10 cellular contexts compared by ENCODE assay signal in genomic region chr11:61541568-61541967, GRCh38. TPM values are rescaled to one million over a fixed set of nuclear protein-coding genes. Genes with fewer than 3 reads are reported as not detected.
DNase-seq lines count a peak whose midpoint lies in the region; ATAC-seq, FAIRE-seq and TF ChIP-seq lines count a peak whose summit lies in the region.
"Had no signal": no experiment of that assay in that cellular context is flagged by ENCODE, and none has a peak within 500 bp of the region (broad histone marks: within the 10 kb centered on the region; RNA-seq: fewer than 3 reads in every experiment).

No MANE protein-coding gene starts in this region.

- no peaks in the 10 kb centered on the region for H3K4me1 ChIP-seq in left lung
- H3K4me1 ChIP-seq in stomach, result peaks cover 0 to 18% (median 17%) of the 10 kb centered on the region in 4 donors
- no peaks in the 10 kb centered on the region for H3K4me1 ChIP-seq in small intestine (ENCODE audit: control insufficient read depth in 2 of 2, insufficient read depth in 1 of 2, low read depth in 1 of 2, low read length in 1 of 2)

- no peak for FAIRE-seq in small intestine (lab: Jason Lieb, UNC)

- TF ChIP-seq CTCF in left lung (IDR thresholded peaks at IDR 0.05), result no peak
- TF ChIP-seq CTCF in stomach (IDR thresholded peaks at IDR 0.05), result no peak

- ATAC-seq in left lung (peak; percentile 53), HG03442 (IDR thresholded peaks at IDR 0.05; ENCODE audit: unreplicated experiment) (no peak)

- H3K27me3 ChIP-seq in left lung, result peaks cover 0 to 7% of the 10 kb centered on the region in 2 donors
- H3K27me3 ChIP-seq in stomach, result peaks cover 0 to 24% (median under 1%) of the 10 kb centered on the region in 3 donors
- no peaks in the 10 kb centered on the region for H3K27me3 ChIP-seq in small intestine (ENCODE audit: control insufficient read depth in 2 of 2, insufficient read depth in 2 of 2, low read length in 2 of 2)

- peak; percentile 84 for DNase-seq in DMS79 treated with DMSO at 0.1 percent for 48 hours (lab: John Stamatoyannopoulos, UW)
- peak; percentile 60 for DNase-seq in LHCN-M2 (ENCODE audit: low read depth)
- peak; percentile 53 for DNase-seq in SHP77 treated with DMSO at 0.1 percent for 48 hours (lab: John Stamatoyannopoulos, UW)
- no peak for DNase-seq in left lung
- DNase-seq in stomach, result no peak
- no peak for DNase-seq in cerebellar nuclear complex (lab: John Stamatoyannopoulos, UW)
- no peak for DNase-seq in small intestine
- DNase-seq: immature natural killer cell had no signal

- H3K9me3 ChIP-seq in left lung (no peaks in the 10 kb centered on the region), stomach (no peaks in the 10 kb centered on the region), small intestine (ENCODE audit: control insufficient read depth, low read depth) (no peaks in the 10 kb centered on the region)

- no peak overlapping the region for H3K4me3 ChIP-seq in left lung
- H3K4me3 ChIP-seq in stomach, result no peak overlapping the region
- no peak overlapping the region for H3K4me3 ChIP-seq in small intestine (ENCODE audit: low read depth in 1 of 2, low read length in 2 of 2)

- no peak overlapping the region for H3K27ac ChIP-seq in left lung
- H3K27ac ChIP-seq in stomach, result no peak overlapping the region
- no peak overlapping the region for H3K27ac ChIP-seq in small intestine (ENCODE audit: low read depth in 1 of 2, low read length in 1 of 2)

- TF ChIP-seq POLR2A in stomach (IDR thresholded peaks at IDR 0.05), result no peak

- TF ChIP-seq EP300 in stomach (IDR thresholded peaks at IDR 0.05), result no peak

- intact Hi-C loops in left lung (cut with DNase I) (no loop called here), stomach (cut with DNase I; ENCODE audit: low total_unique reads) (no loop called here)

- H3K36me3 ChIP-seq in left lung (no peaks in the 10 kb centered on the region), stomach (no peaks in the 10 kb centered on the region), small intestine (ENCODE audit: control insufficient read depth in 2 of 2, insufficient read depth in 2 of 2, low read length in 2 of 2) (no peaks in the 10 kb centered on the region)

- 25 to 49% (median 39%) methylated on average over 3 of the region's 3 CpGs for WGBS in stomach, 5 donors
- 10 to 22% (median 17%) methylated on average over 3 of the region's 3 CpGs for WGBS in small intestine, 3 donors

RNA-seq across cellular contexts. Expression of gene LRRC10B, which starts 33.0 kb away (rescaled TPM):
- total RNA-seq in LHCN-M2 (2014; rRNA removed) (not detected in 2 replicates), left lung (1 to 10 TPM in 1 of 2 donors, under 1 TPM in 1; 0.29 to 5.5 TPM), stomach (1 to 10 TPM in 1 of 5 donors, under 1 TPM in 2, not detected in 2; 0.43 to 1.3 (median 0.92) TPM)
- not detected for polyA plus RNA-seq in LHCN-M2 (2012)
- polyA plus RNA-seq in stomach (under 1 TPM; 0.44 to 0.76 (median 0.73) TPM), small intestine (1 to 10 TPM in 1 of 3 donors, under 1 TPM in 1, not detected in 1; 0.22 to 2.6 TPM)
- total RNA-seq: T-helper 1 cell treated with Interleukin-12 subunit alpha and Interleukin-12 subunit beta and Interleukin-4 antibody, amounts not matched to agents 30 ng/mL and 1 ng/mL, for 36 hours had no signal
- polyA plus RNA-seq: immature natural killer cell had no signal

RNA-seq across cellular contexts. Expression of gene SYT7, which starts 39.3 kb away (rescaled TPM):
- total RNA-seq in LHCN-M2 (2014; rRNA removed), result 1.6 and 2.0 TPM in 2 replicates
- polyA plus RNA-seq in LHCN-M2 (2012), result 0.09 TPM
- 1 to 10 TPM; 2.1 to 6.4 TPM for total RNA-seq in left lung
- 1 to 10 TPM in 3 of 5 donors, under 1 TPM in 1, not detected in 1; 0.92 to 8.4 (median 2.9) TPM for total RNA-seq in stomach
- 1 to 10 TPM; 1.2 to 1.5 (median 1.4) TPM for polyA plus RNA-seq in stomach
- polyA plus RNA-seq in small intestine, result 1 to 10 TPM in 1 of 3 donors, under 1 TPM in 2; 0.81 to 5.0 (median 0.89) TPM
- total RNA-seq: T-helper 1 cell treated with Interleukin-12 subunit alpha and Interleukin-12 subunit beta and Interleukin-4 antibody, amounts not matched to agents 30 ng/mL and 1 ng/mL, for 36 hours had no signal
- polyA plus RNA-seq: immature natural killer cell had no signal

Comparison
In these comparisons a context has a peak if more than half of its experiments do, and no peak if none do; other contexts are left out.
1. DNase-seq: peak in DMS79 treated with DMSO at 0.1 percent for 48 hours (single experiment), LHCN-M2 (single experiment) and SHP77 treated with DMSO at 0.1 percent for 48 hours (single experiment); none in left lung (0 of 2), stomach (single experiment), cerebellar nuclear complex (0 of 2) and small intestine (single experiment).